In the genomic region with DNA sequence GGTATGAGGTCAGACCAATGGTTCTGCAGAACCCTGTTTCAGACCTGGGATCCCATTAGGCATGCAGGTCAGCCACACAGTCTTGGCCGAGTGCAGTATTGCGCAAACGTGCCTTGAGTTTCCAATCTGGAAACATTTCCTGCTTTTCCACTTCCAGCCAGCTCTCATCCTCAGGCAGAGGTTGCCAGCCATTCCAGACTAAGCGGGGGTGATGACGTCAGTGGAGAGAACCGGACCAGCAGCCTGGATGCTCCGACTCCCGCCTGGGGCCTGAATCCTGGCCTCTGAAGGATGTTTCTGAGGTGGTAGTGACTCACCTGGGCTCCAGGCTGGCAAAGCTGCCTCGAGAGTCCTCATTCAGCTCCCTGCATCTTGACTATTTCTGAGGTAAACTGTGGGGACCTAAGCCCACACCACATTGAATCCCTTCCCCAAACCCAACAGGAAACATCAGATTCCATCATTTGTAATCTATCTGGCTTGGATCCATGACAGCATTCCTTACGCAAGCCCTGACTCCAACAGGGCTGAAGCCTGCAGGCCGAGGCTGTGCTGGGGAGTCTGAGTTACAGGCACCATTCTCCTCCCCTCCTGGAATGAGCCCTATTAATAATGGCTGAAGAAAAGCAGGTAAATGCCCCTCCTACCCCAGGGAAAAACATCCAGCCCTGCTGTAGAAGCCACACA, we compare ENCODE assay signal across 1 cellular context.
TF ChIP-seq lines count a peak whose summit lies in the region.

No MANE protein-coding gene starts in this region.

TF ChIP-seq in SK-N-SH, 30 proteins besides CTCF, POLR2A, EP300 and RAD21 (continued from another document):
- TF ChIP-seq REST (IDR thresholded peaks at IDR 0.05; ENCODE audit: low read depth, low read length) = peak; percentile 65
- TF ChIP-seq NFIC (IDR thresholded peaks at IDR 0.05; ENCODE audit: borderline replicate concordance) = peak; percentile 79
- no peak for TF ChIP-seq GABPA (IDR thresholded peaks at IDR 0.05; ENCODE audit: low read depth)
- peak; percentile 63 for TF ChIP-seq TCF12 (IDR thresholded peaks at IDR 0.05)
- TF ChIP-seq POLR2AphosphoS5 (IDR thresholded peaks at IDR 0.05; ENCODE audit: low read depth, low read length) = no peak
- TF ChIP-seq, protein P1, sequence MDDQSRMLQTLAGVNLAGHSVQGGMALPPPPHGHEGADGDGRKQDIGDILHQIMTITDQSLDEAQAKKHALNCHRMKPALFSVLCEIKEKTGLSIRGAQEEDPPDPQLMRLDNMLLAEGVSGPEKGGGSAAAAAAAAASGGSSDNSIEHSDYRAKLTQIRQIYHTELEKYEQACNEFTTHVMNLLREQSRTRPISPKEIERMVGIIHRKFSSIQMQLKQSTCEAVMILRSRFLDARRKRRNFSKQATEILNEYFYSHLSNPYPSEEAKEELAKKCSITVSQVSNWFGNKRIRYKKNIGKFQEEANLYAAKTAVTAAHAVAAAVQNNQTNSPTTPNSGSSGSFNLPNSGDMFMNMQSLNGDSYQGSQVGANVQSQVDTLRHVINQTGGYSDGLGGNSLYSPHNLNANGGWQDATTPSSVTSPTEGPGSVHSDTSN (IDR thresholded peaks at IDR 0.05) = peak; percentile 43
- no peak for TF ChIP-seq RCOR1 (IDR thresholded peaks at IDR 0.05; ENCODE audit: low read length)
- 0 out of 2 replicates have a peak, but pooled peaks have one; percentile 37 for TF ChIP-seq ELF1 (IDR thresholded peaks at IDR 0.05)
- peak; percentile 65; the same call in 1 of the 2 replicates for TF ChIP-seq FOSL2 (IDR thresholded peaks at IDR 0.05; ENCODE audit: borderline replicate concordance, low read depth)
- no peak for TF ChIP-seq CHD2 (IDR thresholded peaks at IDR 0.05; ENCODE audit: low read length, partially characterized antibody)
